ENCODE assay signal across 20 cellular contexts in the genomic region with DNA sequence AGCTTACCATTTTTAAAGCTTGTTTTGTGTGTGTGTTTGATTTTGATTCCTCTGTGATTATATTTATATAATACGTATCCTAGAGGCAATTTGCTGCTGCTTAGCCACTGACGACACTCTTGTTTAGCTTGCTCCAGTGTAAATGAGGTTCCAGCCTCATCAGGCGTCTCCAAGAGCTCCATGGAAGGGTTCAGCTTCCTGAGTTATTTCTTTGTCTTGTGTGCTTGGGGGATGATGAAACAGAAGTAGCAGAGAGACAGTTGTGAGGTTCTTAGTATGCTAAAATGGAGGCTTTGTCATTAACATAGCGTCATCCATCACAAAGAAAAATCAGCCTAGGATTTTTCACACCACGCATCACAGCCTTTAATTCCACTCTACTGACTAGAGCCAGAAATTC.
DNase-seq lines count a peak whose midpoint lies in the region; ATAC-seq and TF ChIP-seq lines count a peak whose summit lies in the region.
"Had no signal": no experiment of that assay in that cellular context is flagged by ENCODE, and none has a peak within 500 bp of the region (broad histone marks: within the 10 kb centered on the region; RNA-seq: fewer than 3 reads in every experiment).

No MANE protein-coding gene starts in this region.

- no peak for ATAC-seq in esophagus mucosa
- ATAC-seq: HepG2, PC-3 had no signal

- H3K4me1 Mint-ChIP-seq in brain, result peaks cover 36% of the 10 kb centered on the region

- H3K4me1 ChIP-seq in osteoblast (ENCODE audit: insufficient read depth, low read length), result no peaks in the 10 kb centered on the region
- H3K4me1 ChIP-seq: SJCRH30 had no signal

- H3K27me3 ChIP-seq in H7 (ENCODE audit: control insufficient read depth, insufficient read depth, low read length), result no peaks in the 10 kb centered on the region
- H3K27me3 ChIP-seq in osteoblast (ENCODE audit: insufficient read depth, low read length), result peaks cover 4% of the 10 kb centered on the region
- H3K27me3 ChIP-seq: SJCRH30 had no signal

- H2AFZ ChIP-seq in osteoblast (ENCODE audit: low read length), result peak overlapping the region; percentile 3

- H3K36me3 Mint-ChIP-seq in brain, result no peaks in the 10 kb centered on the region

- DNase-seq in H7 (peak; percentile 32), iPS DF 19.7 (ENCODE audit: low read depth, low spot score) (peak; percentile 33), osteoblast (ENCODE audit: insufficient read length, low spot score, missing footprints) (no peak), NCI-H187 treated with DMSO at 0.1 percent for 48 hours (lab: John Stamatoyannopoulos, UW) (no peak), mucosa of gallbladder (ENCODE audit: low spot score) (no peak)
- DNase-seq: CD4-positive, alpha-beta T cell; EL; KG1; NCI-H1436; NCI-H2029 treated with DMSO at 0.1 percent for 48 hours; NCI-H2171 treated with DMSO at 0.1 percent for 48 hours; NCI-H510A; NCI-H774; PC-3; SJCRH30 had no signal

- no peaks in the 10 kb centered on the region for H3K27me3 Mint-ChIP-seq in brain
- H3K27me3 Mint-ChIP-seq: B cell; CD4-positive, alpha-beta T cell had no signal

- H4K20me1 ChIP-seq in osteoblast (ENCODE audit: insufficient read depth, low read length), result no peaks in the 10 kb centered on the region

- no peaks in the 10 kb centered on the region for H3K79me2 ChIP-seq in osteoblast (ENCODE audit: insufficient read depth, low read length)

- H3K27ac ChIP-seq in osteoblast (ENCODE audit: low read depth, low read length), result no peak overlapping the region
- H3K27ac ChIP-seq: RWPE1, SJCRH30 had no signal

- H3K36me3 ChIP-seq in H7 (replicated peaks; ENCODE audit: control insufficient read depth, insufficient read depth, low read length), result no peaks in the 10 kb centered on the region
- H3K36me3 ChIP-seq in osteoblast (ENCODE audit: insufficient read depth, low read length), result no peaks in the 10 kb centered on the region
- H3K36me3 ChIP-seq: SJCRH30 had no signal

- no peak overlapping the region for H3K4me3 Mint-ChIP-seq in brain
- H3K4me3 Mint-ChIP-seq: B cell; CD4-positive, alpha-beta T cell had no signal

- TF ChIP-seq CTCF in brain (conservative IDR thresholded peaks at IDR 0.05) (no peak), osteoblast (IDR thresholded peaks at IDR 0.05; ENCODE audit: extremely low read depth, low read depth, low read length) (no peak)

- H3K4me2 ChIP-seq in osteoblast (ENCODE audit: insufficient read depth, low read length), result no peak overlapping the region

- H3K27ac Mint-ChIP-seq in brain, result peak overlapping the region in 3 of 5 experiments; percentile 50 to 90 (median 85)
- H3K27ac Mint-ChIP-seq: B cell; CD4-positive, alpha-beta T cell had no signal

- H3K9me3 ChIP-seq in osteoblast (ENCODE audit: low read depth, low read length), result no peaks in the 10 kb centered on the region
- H3K9me3 ChIP-seq: SJCRH30 had no signal

- H3K9me3 Mint-ChIP-seq in brain, result peaks cover 0 to 3% (median 0%) of the 10 kb centered on the region in 5 experiments
- H3K9me3 Mint-ChIP-seq: CD4-positive, alpha-beta T cell had no signal

- H3K4me3 ChIP-seq in H7 (ENCODE audit: insufficient read depth, low read depth, low read length) (no peak overlapping the region), osteoblast (ENCODE audit: insufficient read depth, low read length) (no peak overlapping the region)
- H3K4me3 ChIP-seq: SJCRH30 had no signal

Comparison
In these comparisons a context has a peak if more than half of its experiments do, and no peak if none do; other contexts are left out.
1. DNase-seq: peak in H7 (single experiment) and iPS DF 19.7 (single experiment); none in osteoblast (single experiment), NCI-H187 treated with DMSO at 0.1 percent for 48 hours (single experiment) and mucosa of gallbladder (single experiment).